Comparison of ENCODE assay signal across 2 cellular contexts in the genomic region with DNA sequence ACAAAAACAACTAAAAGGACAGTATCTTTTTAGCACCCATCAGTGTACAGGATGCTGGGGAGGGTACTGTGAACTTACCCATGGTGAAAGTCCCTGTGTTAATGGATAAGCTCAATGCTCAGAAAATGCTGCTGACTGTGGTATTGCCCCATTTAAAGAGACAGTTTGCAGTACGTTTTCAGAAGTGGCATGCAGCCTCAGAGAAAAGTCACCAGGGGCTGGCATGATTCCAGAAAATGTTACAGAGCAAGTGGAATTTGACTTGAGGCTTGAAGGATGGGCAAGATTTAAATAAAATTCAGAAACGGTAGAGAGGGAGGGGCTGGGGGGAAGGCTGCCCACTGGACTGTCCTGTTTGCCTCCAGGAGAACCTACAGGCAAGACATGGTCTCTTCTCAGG.
TF ChIP-seq lines count a peak whose summit lies in the region.

No MANE protein-coding gene starts in this region.

TF ChIP-seq in GM23338, 12 proteins besides CTCF, POLR2A, EP300 and RAD21:
- TF ChIP-seq EZH2phosphoT487 (IDR thresholded peaks at IDR 0.05; ENCODE audit: unreplicated experiment) (no peak), REST (IDR thresholded peaks at IDR 0.05; ENCODE audit: unreplicated experiment) (no peak), JUNB (IDR thresholded peaks at IDR 0.05; ENCODE audit: unreplicated experiment) (no peak), EZH2 (IDR thresholded peaks at IDR 0.05; ENCODE audit: low read depth, unreplicated experiment) (no peak), POLR2AphosphoS5 (IDR thresholded peaks at IDR 0.05; ENCODE audit: low read depth) (no peak), STAT1 (IDR thresholded peaks at IDR 0.05; ENCODE audit: unreplicated experiment) (no peak), NANOG (IDR thresholded peaks at IDR 0.05; ENCODE audit: borderline replicate concordance) (no peak), ZNF462 (CRISPR knock-in tag; IDR thresholded peaks at IDR 0.05) (no peak)

TF ChIP-seq in HepG2, 621 proteins besides CTCF, POLR2A, EP300 and RAD21:
- TF ChIP-seq ZHX2 (IDR thresholded peaks at IDR 0.05; ENCODE audit: low read depth) (no peak), ZHX2 (CRISPR knock-in tag; IDR thresholded peaks at IDR 0.05; ENCODE audit: borderline replicate concordance) (no peak), XRCC5 (optimal IDR thresholded peaks at IDR 0.05; ENCODE audit: low read length) (no peak), RFX3 (CRISPR knock-in tag; IDR thresholded peaks at IDR 0.05) (no peak)
TF ChIP-seq in HepG2: peak in this region for 0.
